8 cellular contexts compared by ENCODE assay signal in genomic region chr15:40320931-40321371, GRCh38. TPM values are rescaled to one million over a fixed set of nuclear protein-coding genes. Genes with fewer than 3 reads are reported as not detected.
A peak's percentile ranks its signal among the peaks of the same experiment; 100 is the strongest.
DNase-seq lines count a peak whose midpoint lies in the region; ATAC-seq and TF ChIP-seq lines count a peak whose summit lies in the region.

No MANE protein-coding gene starts in this region.

- intact Hi-C loops in heart left ventricle (cut with DNase I): loop anchor here in 9 of 10 donors (2.0 to 5.0 kb wide), 6 partner anchors 46 to 571 kb away; partner anchors contain the start of gene VPS18 (in 1 of the 9)

- H3K27me3 ChIP-seq in Karpas-422 (ENCODE audit: low read length): no peaks in the 10 kb centered on the region; the same call in 1 of the 2 replicates
- no peaks in the 10 kb centered on the region for H3K27me3 ChIP-seq in heart left ventricle

- no peak overlapping the region for H3K9ac ChIP-seq in Karpas-422 (ENCODE audit: low read length)

- no peaks in the 10 kb centered on the region for H3K9me2 ChIP-seq in Karpas-422 (replicated peaks; ENCODE audit: insufficient read depth, low read length)

- no peaks in the 10 kb centered on the region for H3K79me2 ChIP-seq in Karpas-422 (ENCODE audit: low read length)

- CTCF ChIA-PET in RWPE1 (lab: Yijun Ruan, JAX): interaction anchor here (0.6 to 3.7 kb wide), 13 partner anchors 11 to 467 kb away, joined by 3 to 34 read pairs (median 4); partner anchors contain the start of gene PLCB2

- H3K9me3 ChIP-seq in Karpas-422 (ENCODE audit: low read length) (no peaks in the 10 kb centered on the region), heart left ventricle (no peaks in the 10 kb centered on the region)

- no peak overlapping the region for H3K27ac Mint-ChIP-seq in activated naive CD8-positive, alpha-beta T cell treated with anti-CD3 and anti-CD28 coated beads, Interleukin-2, amount 50 U/mL, for 24 hours

- H4K20me1 ChIP-seq in Karpas-422 (ENCODE audit: insufficient read depth, low read depth, low read length): peaks cover 4% of the 10 kb centered on the region; the same call in 1 of the 2 replicates

- H3K27me3 Mint-ChIP-seq in activated naive CD8-positive, alpha-beta T cell treated with anti-CD3 and anti-CD28 coated beads, Interleukin-2, amount 50 U/mL, for 24 hours: no peaks in the 10 kb centered on the region

- TF ChIP-seq CTCF in RWPE1 (conservative IDR thresholded peaks at IDR 0.05; ENCODE audit: low read depth) (peak; percentile 97), heart left ventricle (IDR thresholded peaks at IDR 0.05) (peak; percentile 86 to 94 (median 89))

- H3K4me1 Mint-ChIP-seq in activated naive CD8-positive, alpha-beta T cell treated with anti-CD3 and anti-CD28 coated beads, Interleukin-2, amount 50 U/mL, for 24 hours: peaks cover 26% of the 10 kb centered on the region

- DNase-seq in G401 (ENCODE audit: low spot score): peak; percentile 91
- peak; percentile 90 for DNase-seq in Karpas-422
- peak; percentile 80 for DNase-seq in RWPE1 (ENCODE audit: low spot score)
- DNase-seq in activated naive CD8-positive, alpha-beta T cell treated with anti-CD3 and anti-CD28 coated beads, Interleukin-2, amount 50 U/mL, for 24 hours: peak; percentile 45
- DNase-seq in heart left ventricle: peak in 3 of 5 donors; percentile 9 to 65 (median 55)
- peak; percentile 68 for DNase-seq in retina

- H3K4me3 ChIP-seq in Karpas-422 (ENCODE audit: low read length): no peak overlapping the region
- no peak overlapping the region for H3K4me3 ChIP-seq in heart left ventricle

- ATAC-seq in activated naive CD8-positive, alpha-beta T cell treated with anti-CD3 and anti-CD28 coated beads, Interleukin-2, amount 50 U/mL, for 24 hours: no peak
- ATAC-seq in heart left ventricle (peak in 1 of 4 donors; percentile 28), HG03469 (IDR thresholded peaks at IDR 0.05; ENCODE audit: unreplicated experiment) (no peak), GM21717 (IDR thresholded peaks at IDR 0.05; ENCODE audit: unreplicated experiment) (no peak)

- POLR2A ChIA-PET in RWPE1 (lab: Yijun Ruan, JAX; ENCODE audit: low non-redundant PET): no interaction called here

- peaks cover 25% of the 10 kb centered on the region for H3K4me1 ChIP-seq in Karpas-422 (ENCODE audit: low read length)
- peaks cover 0 to 34% (median 21%) of the 10 kb centered on the region in 12 donors for H3K4me1 ChIP-seq in heart left ventricle

- peaks cover 3% of the 10 kb centered on the region for H3K36me3 Mint-ChIP-seq in activated naive CD8-positive, alpha-beta T cell treated with anti-CD3 and anti-CD28 coated beads, Interleukin-2, amount 50 U/mL, for 24 hours (ENCODE audit: low read depth)

- no peak overlapping the region for H3K4me3 Mint-ChIP-seq in activated naive CD8-positive, alpha-beta T cell treated with anti-CD3 and anti-CD28 coated beads, Interleukin-2, amount 50 U/mL, for 24 hours

- H3K27ac ChIP-seq in Karpas-422 (ENCODE audit: low read length) (no peak overlapping the region), RWPE1 (no peak overlapping the region), heart left ventricle (peak overlapping the region in 5 of 12 donors; percentile 11 to 86 (median 44))

- H2AFZ ChIP-seq in Karpas-422 (ENCODE audit: low read length): no peak overlapping the region

- no peak overlapping the region for H3K4me2 ChIP-seq in Karpas-422 (ENCODE audit: low read depth, low read length, poor library complexity, severe bottlenecking)

- in situ Hi-C loops in G401 (cut with HindIII; ENCODE audit: low sequenced_read_pairs): no loop called here

- H3K36me3 ChIP-seq in Karpas-422 (ENCODE audit: insufficient read depth, low read length) (no peaks in the 10 kb centered on the region), heart left ventricle (no peaks in the 10 kb centered on the region)

- H3K9me3 Mint-ChIP-seq in activated naive CD8-positive, alpha-beta T cell treated with anti-CD3 and anti-CD28 coated beads, Interleukin-2, amount 50 U/mL, for 24 hours: no peaks in the 10 kb centered on the region

- no peak for TF ChIP-seq POLR2A in heart left ventricle (IDR thresholded peaks at IDR 0.05)

- 0 to 1% (median 1%) methylated on average over 2 of the region's 2 CpGs for WGBS in heart left ventricle, 4 donors

RNA-seq across cellular contexts. Expression of gene INAFM2, which starts 2.5 kb away (rescaled TPM):
- 203 TPM in 2 replicates for total RNA-seq in G401 (2014; rRNA removed; shearing (Covaris generic))
- 5.8 and 9.2 TPM in 2 replicates for total RNA-seq in Karpas-422 (2014; rRNA removed; shearing (Covaris generic); ENCODE audit: low replicate concordance)
- total RNA-seq in heart left ventricle: 10 to 100 TPM; 28.6 to 92.7 (median 40.1) TPM
- 10 to 100 TPM; 27.9 to 34.8 TPM for polyA plus RNA-seq in heart left ventricle

RNA-seq across cellular contexts. Expression of gene PLCB2, which starts 13.2 kb away (rescaled TPM):
- 99.6 and 145 TPM in 2 replicates for total RNA-seq in G401 (2014; rRNA removed; shearing (Covaris generic))
- 4.3 and 8.7 TPM in 2 replicates for total RNA-seq in Karpas-422 (2014; rRNA removed; shearing (Covaris generic); ENCODE audit: low replicate concordance)
- 10 to 100 TPM in 2 of 9 donors, 1 to 10 TPM in 7; 1.6 to 46.2 (median 4.8) TPM for total RNA-seq in heart left ventricle
- 1 to 10 TPM; 3.5 to 7.7 TPM for polyA plus RNA-seq in heart left ventricle

RNA-seq across cellular contexts. Expression of gene CCDC9B, which starts 19.8 kb away (rescaled TPM):
- total RNA-seq in G401 (2014; rRNA removed; shearing (Covaris generic)): 4.7 and 5.9 TPM in 2 replicates
- total RNA-seq in Karpas-422 (2014; rRNA removed; shearing (Covaris generic); ENCODE audit: low replicate concordance): 1.2 and 3.1 TPM in 2 replicates
- 100 to 1,000 TPM in 7 of 9 donors, 10 to 100 TPM in 2; 54.1 to 165 (median 119) TPM for total RNA-seq in heart left ventricle
- 100 to 1,000 TPM in 1 of 2 donors, 10 to 100 TPM in 1; 38.0 to 121 TPM for polyA plus RNA-seq in heart left ventricle

RNA-seq across cellular contexts. Expression of gene PHGR1, which starts 29.9 kb away (rescaled TPM):
- total RNA-seq in G401 (2014; rRNA removed; shearing (Covaris generic)): not detected in 2 replicates
- not detected in 2 replicates for total RNA-seq in Karpas-422 (2014; rRNA removed; shearing (Covaris generic); ENCODE audit: low replicate concordance)
- not detected for total RNA-seq in heart left ventricle
- 1 to 10 TPM in 1 of 2 donors, under 1 TPM in 1; 0.71 to 1.4 TPM for polyA plus RNA-seq in heart left ventricle

RNA-seq across cellular contexts. Expression of gene DISP2, which starts 37.1 kb away (rescaled TPM):
- 1.0 and 3.1 TPM in 2 replicates for total RNA-seq in G401 (2014; rRNA removed; shearing (Covaris generic))
- total RNA-seq in Karpas-422 (2014; rRNA removed; shearing (Covaris generic); ENCODE audit: low replicate concordance): 0.07 and 2.6 TPM in 2 replicates
- total RNA-seq in heart left ventricle: 1 to 10 TPM in 2 of 9 donors, under 1 TPM in 7; 0.13 to 1.1 (median 0.40) TPM
- polyA plus RNA-seq in heart left ventricle: 1 to 10 TPM in 1 of 2 donors, under 1 TPM in 1; 0.10 to 1.8 TPM
